ENCODE assay signal across 33 cellular contexts in genomic region chr4:125811892-125812291, GRCh38.
"Had no signal": no experiment of that assay in that cellular context is flagged by ENCODE, and none has a peak within 500 bp of the region (broad histone marks: within the 10 kb centered on the region; RNA-seq: fewer than 3 reads in every experiment).

No MANE protein-coding gene starts in this region.

- H3K4me1 ChIP-seq: adrenal gland, ascending aorta, body of pancreas, breast epithelium had no signal

- H3K9me3 ChIP-seq: adrenal gland, ascending aorta, body of pancreas, breast epithelium had no signal

- H3K4me3 ChIP-seq: adrenal gland, ascending aorta, body of pancreas, breast epithelium, cardiac muscle cell had no signal

- H3K27ac ChIP-seq: adrenal gland, ascending aorta, body of pancreas, brain microvascular endothelial cell, breast epithelium, cardiac muscle cell had no signal

- H3K27me3 ChIP-seq: adrenal gland, ascending aorta, body of pancreas, brain microvascular endothelial cell, breast epithelium, cardiac muscle cell had no signal

- FAIRE-seq: astrocyte, bronchial epithelial cell had no signal

- DNase-seq: activated effector memory CD4-positive, alpha-beta T cell treated with anti-CD3 and anti-CD28 coated beads, Interleukin-2, amount 50 U/mL, for 16 hours; activated effector memory CD4-positive, alpha-beta T cell treated with Interleukin-2 at 50 U/mL for 16 hours; activated gamma-delta T cell; activated gamma-delta T cell treated with Interleukin-2 at 50 U/mL for 16 hours; activated naive CD4-positive, alpha-beta T cell; activated naive CD4-positive, alpha-beta T cell treated with anti-CD3 and anti-CD28 coated beads for 36 hours; activated naive CD4-positive, alpha-beta T cell treated with anti-CD3 and anti-CD28 coated beads, Interleukin-2, amount 10 ng/mL, durations not matched to agents 7 days and 5 days; activated naive CD4-positive, alpha-beta T cell treated with anti-CD3 and anti-CD28 coated beads, Interleukin-2, amount 50 U/mL, for 16 hours; activated naive CD4-positive, alpha-beta T cell treated with Interleukin-2 at 50 U/mL for 16 hours; activated naive CD8-positive, alpha-beta T cell treated with anti-CD3 and anti-CD28 coated beads for 36 hours; activated naive CD8-positive, alpha-beta T cell treated with anti-CD3 and anti-CD28 coated beads, Interleukin-2, amount 10 ng/mL, durations not matched to agents 7 days and 5 days; activated naive CD8-positive, alpha-beta T cell treated with anti-CD3 and anti-CD28 coated beads, Interleukin-2, amount 50 U/mL, for 24 hours; activated T-cell treated with anti-CD3 and anti-CD28 coated beads, Interleukin-2, amount 50 U/mL, for 24 hours; activated T-cell treated with anti-CD3 and anti-CD28 coated beads, Interleukin-2, amount 50 U/mL, for 4 hours; activated T-cell treated with anti-CD3 and anti-CD28 coated beads, Interleukin-2, amount 50 U/mL, for 48 hours; activated T-cell treated with anti-CD3 and anti-CD28 coated beads, Interleukin-2, amount 50 U/mL, for 72 hours; adrenal gland; amniotic stem cell; amygdala; anterior cingulate cortex; aorta; body of pancreas; brain microvascular endothelial cell; caudate nucleus; central memory CD4-positive, alpha-beta T cell; cerebellar nuclear complex had no signal

- H3K36me3 ChIP-seq: adrenal gland, ascending aorta, brain microvascular endothelial cell, breast epithelium, cardiac muscle cell had no signal

- ATAC-seq: activated naive CD4-positive, alpha-beta T cell treated with anti-CD3 and anti-CD28 coated beads, Interleukin-2, amount 50 U/mL, for 72 hours; activated naive CD8-positive, alpha-beta T cell treated with anti-CD3 and anti-CD28 coated beads, Interleukin-2, amount 50 U/mL, for 24 hours; activated T-cell treated with anti-CD3 and anti-CD28 coated beads, Interleukin-2, amount 50 U/mL, for 4 hours; activated T-cell treated with anti-CD3 and anti-CD28 coated beads, Interleukin-2, amount 50 U/mL, for 72 hours; activated T-helper 17 cell treated with anti-CD3 and anti-CD28 coated beads, Interleukin-2, amount 50 U/mL, for 72 hours; body of pancreas had no signal
